14 cellular contexts compared by ENCODE assay signal in genomic region chr20:40810336-40810735, GRCh38.
DNase-seq lines count a peak whose midpoint lies in the region; ATAC-seq and TF ChIP-seq lines count a peak whose summit lies in the region.
"Had no signal": no experiment of that assay in that cellular context is flagged by ENCODE, and none has a peak within 500 bp of the region (broad histone marks: within the 10 kb centered on the region; RNA-seq: fewer than 3 reads in every experiment).

No MANE protein-coding gene starts in this region.

- H4K8ac ChIP-seq in neuronal stem cell (ENCODE audit: low read depth, low read length), result no peak overlapping the region

- H3K14ac ChIP-seq in neuronal stem cell (ENCODE audit: low read length), result no peak overlapping the region

- H2AK5ac ChIP-seq in neuronal stem cell (ENCODE audit: low read depth, low read length), result no peak overlapping the region

- no peak overlapping the region for H4K91ac ChIP-seq in neuronal stem cell (ENCODE audit: low read depth, low read length, poor library complexity)

- no peak overlapping the region for H2BK12ac ChIP-seq in neuronal stem cell (ENCODE audit: low read length)

- H3K4me3 Mint-ChIP-seq in endodermal cell, result no peak overlapping the region
- H3K4me3 Mint-ChIP-seq: B cell; CD4-positive, alpha-beta memory T cell; GM23338 had no signal

- H3K36me3 ChIP-seq in HEK293 (ENCODE audit: control insufficient read depth in 2 of 2, insufficient read depth in 1 of 2, low read length in 2 of 2) (no peaks in the 10 kb centered on the region), endodermal cell (ENCODE audit: control insufficient read depth, insufficient read depth, low read length) (no peaks in the 10 kb centered on the region), neuronal stem cell (replicated peaks in 1 of 2; ENCODE audit: control insufficient read depth in 2 of 2, insufficient read depth in 2 of 2, low read length in 2 of 2) (no peaks in the 10 kb centered on the region), sigmoid colon (no peaks in the 10 kb centered on the region)

- peaks cover 6% of the 10 kb centered on the region for H3K4me1 Mint-ChIP-seq in endodermal cell
- H3K4me1 Mint-ChIP-seq: B cell, GM23338 had no signal

- H2AFZ ChIP-seq in neuronal stem cell (ENCODE audit: low read length), result no peak overlapping the region
- H2AFZ ChIP-seq: GM23338 had no signal

- no peak for TF ChIP-seq POLR2A in sigmoid colon (IDR thresholded peaks at IDR 0.05)

- TF ChIP-seq CTCF in HEK293 (tag by site-specific recombination; IDR thresholded peaks at IDR 0.05), result no peak
- TF ChIP-seq CTCF in endodermal cell (conservative IDR thresholded peaks at IDR 0.05), result no peak
- no peak for TF ChIP-seq CTCF in sigmoid colon (IDR thresholded peaks at IDR 0.05)

- H3K9me3 Mint-ChIP-seq in endodermal cell, result no peaks in the 10 kb centered on the region
- H3K9me3 Mint-ChIP-seq: CD4-positive, alpha-beta memory T cell; GM23338 had no signal

- CTCF ChIA-PET in HEK293 (lab: Yijun Ruan, JAX), result interaction anchor here (0.9 kb wide), 1 partner anchor 153 kb away, joined by 3 read pairs; no protein-coding TSS in a partner anchor

- H2BK5ac ChIP-seq in neuronal stem cell (ENCODE audit: low read length), result no peak overlapping the region

- ATAC-seq in HG03432 (IDR thresholded peaks at IDR 0.05; ENCODE audit: unreplicated experiment), result no peak
- ATAC-seq: GM12878, GM23338 had no signal

- no peak overlapping the region for H3K4ac ChIP-seq in neuronal stem cell (ENCODE audit: low read length)

- DNase-seq in CD1c-positive myeloid dendritic cell (ENCODE audit: extremely low spot score) (peak; percentile 29), endodermal cell (peak; percentile 28), neuronal stem cell (ENCODE audit: low spot score) (no peak), SW 1271 (lab: John Stamatoyannopoulos, UW) (no peak), sigmoid colon (no peak)
- DNase-seq: C1 segment of cervical spinal cord; CD4-positive, alpha-beta memory T cell; DMS79; H7 had no signal

- H3K4me2 ChIP-seq in neuronal stem cell (ENCODE audit: insufficient read depth, low read length, poor library complexity, severe bottlenecking), result no peak overlapping the region
- H3K4me2 ChIP-seq: GM23338 had no signal

- H3K23ac ChIP-seq in neuronal stem cell (ENCODE audit: low read depth, low read length, poor library complexity), result no peak overlapping the region

- H3K36me3 Mint-ChIP-seq in endodermal cell (ENCODE audit: low read depth), result no peaks in the 10 kb centered on the region
- H3K36me3 Mint-ChIP-seq: CD4-positive, alpha-beta memory T cell had no signal

- intact Hi-C loops in sigmoid colon (cut with DNase I), result no loop called here

- H3K9me3 ChIP-seq in HEK293 (ENCODE audit: control insufficient read depth, insufficient read depth, low read depth, low read length) (no peaks in the 10 kb centered on the region), endodermal cell (ENCODE audit: control insufficient read depth, low read length) (no peaks in the 10 kb centered on the region), neuronal stem cell (replicated peaks in 1 of 2; ENCODE audit: control insufficient read depth in 2 of 2, insufficient read depth in 1 of 2, low read depth in 1 of 2, low read length in 2 of 2) (peaks cover 0 to 2% of the 10 kb centered on the region in 2 donors), sigmoid colon (no peaks in the 10 kb centered on the region)

- no peak overlapping the region for H2BK120ac ChIP-seq in neuronal stem cell (ENCODE audit: low read depth, low read length)

- H3K27ac ChIP-seq in HEK293 (ENCODE audit: extremely low read depth, low read depth, low read length) (no peak overlapping the region), endodermal cell (ENCODE audit: low read depth, low read length) (no peak overlapping the region), neuronal stem cell (replicated peaks; ENCODE audit: low read length) (no peak overlapping the region), sigmoid colon (no peak overlapping the region)

- peaks cover 14% of the 10 kb centered on the region for H3K27me3 Mint-ChIP-seq in endodermal cell (ENCODE audit: insufficient read depth)

- no peak overlapping the region for H2BK15ac ChIP-seq in neuronal stem cell (ENCODE audit: low read length)

- H3K27me3 ChIP-seq in endodermal cell (ENCODE audit: control insufficient read depth, insufficient read depth, low read length, poor library complexity, severe bottlenecking) (peaks cover 15% of the 10 kb centered on the region), neuronal stem cell (ENCODE audit: control insufficient read depth in 3 of 3, insufficient read depth in 3 of 3, low read depth in 1 of 3, low read length in 3 of 3) (peaks cover 0 to 30% (median 2%) of the 10 kb centered on the region in 3 experiments), sigmoid colon (peaks cover 0 to 14% (median 0%) of the 10 kb centered on the region in 3 donors)

- H3K4me3 ChIP-seq in HEK293 (ENCODE audit: low read depth, low read length), result no peak overlapping the region
- H3K4me3 ChIP-seq in endodermal cell (ENCODE audit: low read length), result no peak overlapping the region
- H3K4me3 ChIP-seq in neuronal stem cell (ENCODE audit: low read length in 2 of 2), result no peak overlapping the region
- H3K4me3 ChIP-seq in sigmoid colon, result no peak overlapping the region
- H3K4me3 ChIP-seq: GM12878, GM23338 had no signal

- H3K18ac ChIP-seq in neuronal stem cell (ENCODE audit: low read length), result peak overlapping the region; percentile 40

- H3K4me1 ChIP-seq in HEK293 (ENCODE audit: control insufficient read depth, insufficient read depth, low read length), result no peaks in the 10 kb centered on the region
- H3K4me1 ChIP-seq in endodermal cell (ENCODE audit: control insufficient read depth, insufficient read depth, low read length), result peaks cover 5% of the 10 kb centered on the region
- peaks cover 0 to 5% of the 10 kb centered on the region in 2 donors for H3K4me1 ChIP-seq in neuronal stem cell (ENCODE audit: control insufficient read depth in 2 of 2, insufficient read depth in 1 of 2, low read depth in 1 of 2, low read length in 2 of 2)
- no peaks in the 10 kb centered on the region for H3K4me1 ChIP-seq in sigmoid colon

- POLR2A ChIA-PET in HEK293 (lab: Yijun Ruan, JAX), result no interaction called here

- 40 to 100% methylated on average over 1 to 2 of the region's 2 CpGs for WGBS in endodermal cell (ENCODE audit: insufficient coverage in 1 of 2, insufficient read length in 1 of 2), 2 experiments
- WGBS in neuronal stem cell (ENCODE audit: extremely low coverage in 2 of 2, insufficient read length in 2 of 2, insufficient replicate concordance in 1 of 2), 2 donors, result no CpG with 5 or more reads among the region's 2 CpGs
- WGBS in sigmoid colon, 2 donors, result 44% methylated on average over 2 of the region's 2 CpGs

- H3K79me1 ChIP-seq in neuronal stem cell (ENCODE audit: low read depth, low read length), result no peaks in the 10 kb centered on the region

- no peak overlapping the region for H3K27ac Mint-ChIP-seq in endodermal cell
- H3K27ac Mint-ChIP-seq: B cell, GM23338 had no signal

- H3K9ac ChIP-seq in endodermal cell (ENCODE audit: extremely low read depth, low read length, poor library complexity, severe bottlenecking), result no peak overlapping the region
- H3K9ac ChIP-seq in neuronal stem cell (ENCODE audit: low read depth, low read length, poor library complexity), result no peak overlapping the region

- no peak for TF ChIP-seq EP300 in sigmoid colon (IDR thresholded peaks at IDR 0.05)

TF ChIP-seq in HEK293, 187 proteins besides CTCF, POLR2A, EP300 and RAD21:
- TF ChIP-seq OVOL3 (tag by site-specific recombination; IDR thresholded peaks at IDR 0.05) (no peak), ZNF24 (tag by site-specific recombination; IDR thresholded peaks at IDR 0.05) (no peak), ZNF777 (tag by site-specific recombination; IDR thresholded peaks at IDR 0.05; ENCODE audit: borderline replicate concordance) (no peak), ZFHX2 (tag by site-specific recombination; conservative IDR thresholded peaks at IDR 0.05) (peak; percentile 22; the same call in 1 of the 2 replicates), ZNF558 (tag by site-specific recombination; IDR thresholded peaks at IDR 0.05) (no peak)

Comparison
In these comparisons a context has a peak if more than half of its experiments do, and no peak if none do; other contexts are left out.
1. DNase-seq: peak in CD1c-positive myeloid dendritic cell (single experiment) and endodermal cell (single experiment); none in neuronal stem cell (single experiment), SW 1271 (0 of 2) and sigmoid colon (single experiment).